In genomic region chr1:7962636-7963377, GRCh38 we compare ENCODE assay signal across 9 cellular contexts. TPM values are rescaled to one million over a fixed set of nuclear protein-coding genes. Genes with fewer than 3 reads are reported as not detected.
A peak's percentile ranks its signal among the peaks of the same experiment; 100 is the strongest.
DNase-seq lines count a peak whose midpoint lies in the region; ATAC-seq and TF ChIP-seq lines count a peak whose summit lies in the region.
"Had no signal": no experiment of that assay in that cellular context is flagged by ENCODE, and none has a peak within 500 bp of the region (broad histone marks: within the 10 kb centered on the region; RNA-seq: fewer than 3 reads in every experiment).

No MANE protein-coding gene starts in this region.

- H3K4me3 ChIP-seq in hepatocyte (peak overlapping the region; percentile 46), stomach (peak overlapping the region in 3 of 4 donors; percentile 74 to 87 (median 75))

- peak overlapping the region; percentile 88 for H3K27ac ChIP-seq in hepatocyte
- H3K27ac ChIP-seq in stomach, result peak overlapping the region in 4 of 5 donors; percentile 17 to 98 (median 94)

- CTCF ChIA-PET in activated CD4-positive, alpha-beta memory T cell treated with anti-CD3 and anti-CD28 coated beads for 36 hours (lab: Charles Lee), result interaction anchor here (0.5 to 1.8 kb wide), 4 partner anchors 12 to 204 kb away, joined by 3 to 7 read pairs (median 4); no protein-coding TSS in a partner anchor

- H3K27ac Mint-ChIP-seq in activated T-cell treated with anti-CD3 and anti-CD28 coated beads, Interleukin-2, amount 50 U/mL, for 24 hours, result peak overlapping the region; percentile 99
- H3K27ac Mint-ChIP-seq in activated CD4-positive, alpha-beta memory T cell treated with anti-CD3 and anti-CD28 coated beads for 36 hours, result peak overlapping the region; percentile 94

- H2AFZ ChIP-seq in hepatocyte, result no peak overlapping the region

- peaks cover 72% of the 10 kb centered on the region for H3K36me3 Mint-ChIP-seq in activated T-cell treated with anti-CD3 and anti-CD28 coated beads, Interleukin-2, amount 50 U/mL, for 24 hours (ENCODE audit: low read depth)
- H3K36me3 Mint-ChIP-seq in activated CD4-positive, alpha-beta memory T cell treated with anti-CD3 and anti-CD28 coated beads for 36 hours, result peaks cover 50% of the 10 kb centered on the region

- no peak for DNase-seq in activated T-cell treated with anti-CD3 and anti-CD28 coated beads, Interleukin-2, amount 50 U/mL, for 24 hours
- DNase-seq in activated T-cell treated with anti-CD3 and anti-CD28 coated beads, Interleukin-2, amount 50 U/mL, for 48 hours, result no peak
- DNase-seq in activated CD4-positive, alpha-beta memory T cell treated with anti-CD3 and anti-CD28 coated beads for 36 hours, result no peak
- no peak for DNase-seq in hepatocyte (ENCODE audit: low spot score)
- no peak for DNase-seq in stomach
- DNase-seq in anterior cingulate cortex (lab: John Stamatoyannopoulos, UW), result no peak
- DNase-seq: erythroblast had no signal

- TF ChIP-seq CTCF in hepatocyte (IDR thresholded peaks at IDR 0.05; ENCODE audit: poor library complexity) (no peak), stomach (IDR thresholded peaks at IDR 0.05) (no peak)

- ATAC-seq in HG03175 (IDR thresholded peaks at IDR 0.05; ENCODE audit: unreplicated experiment), result no peak
- ATAC-seq in HG02981 (IDR thresholded peaks at IDR 0.05; ENCODE audit: unreplicated experiment), result no peak

- 91% methylated on average over 11 of the region's 11 CpGs for WGBS in hepatocyte (ENCODE audit: low lambda C conversion rate, missing lambda C conversion rate)
- 78 to 86% (median 83%) methylated on average over 11 of the region's 11 CpGs for WGBS in stomach, 5 donors

- peaks cover 60% of the 10 kb centered on the region for H3K79me2 ChIP-seq in hepatocyte

- H3K27me3 ChIP-seq in hepatocyte (no peaks in the 10 kb centered on the region), stomach (no peaks in the 10 kb centered on the region)

- no peaks in the 10 kb centered on the region for H3K36me3 ChIP-seq in hepatocyte (replicated peaks; ENCODE audit: insufficient read depth, low read depth)
- peaks cover 25 to 50% (median 48%) of the 10 kb centered on the region in 4 donors for H3K36me3 ChIP-seq in stomach

- H3K4me3 Mint-ChIP-seq in activated T-cell treated with anti-CD3 and anti-CD28 coated beads, Interleukin-2, amount 50 U/mL, for 24 hours, result peak overlapping the region; percentile 99
- peak overlapping the region; percentile 93 for H3K4me3 Mint-ChIP-seq in activated CD4-positive, alpha-beta memory T cell treated with anti-CD3 and anti-CD28 coated beads for 36 hours

- H3K9me3 ChIP-seq in hepatocyte (ENCODE audit: low read depth) (no peaks in the 10 kb centered on the region), stomach (no peaks in the 10 kb centered on the region)

- no peaks in the 10 kb centered on the region for H3K27me3 Mint-ChIP-seq in activated T-cell treated with anti-CD3 and anti-CD28 coated beads, Interleukin-2, amount 50 U/mL, for 24 hours
- no peaks in the 10 kb centered on the region for H3K27me3 Mint-ChIP-seq in activated CD4-positive, alpha-beta memory T cell treated with anti-CD3 and anti-CD28 coated beads for 36 hours

- H3K9me2 ChIP-seq in hepatocyte (replicated peaks; ENCODE audit: insufficient read depth), result no peaks in the 10 kb centered on the region

- POLR2A ChIA-PET in activated CD4-positive, alpha-beta memory T cell treated with anti-CD3 and anti-CD28 coated beads for 36 hours (lab: Charles Lee), result interaction anchor here (0.6 to 3.6 kb wide), 6 partner anchors 7 to 155 kb away, joined by 3 to 30 read pairs (median 6); partner anchors contain the start of gene TNFRSF9

- no peak for TF ChIP-seq EP300 in stomach (IDR thresholded peaks at IDR 0.05)

- peaks cover 66% of the 10 kb centered on the region for H3K4me1 Mint-ChIP-seq in activated T-cell treated with anti-CD3 and anti-CD28 coated beads, Interleukin-2, amount 50 U/mL, for 24 hours (ENCODE audit: low read depth)
- peaks cover 60% of the 10 kb centered on the region for H3K4me1 Mint-ChIP-seq in activated CD4-positive, alpha-beta memory T cell treated with anti-CD3 and anti-CD28 coated beads for 36 hours (ENCODE audit: low read depth)

- no peaks in the 10 kb centered on the region for H3K9me3 Mint-ChIP-seq in activated T-cell treated with anti-CD3 and anti-CD28 coated beads, Interleukin-2, amount 50 U/mL, for 24 hours
- H3K9me3 Mint-ChIP-seq in activated CD4-positive, alpha-beta memory T cell treated with anti-CD3 and anti-CD28 coated beads for 36 hours, result no peaks in the 10 kb centered on the region

- no peak for TF ChIP-seq POLR2A in stomach (IDR thresholded peaks at IDR 0.05)

- H3K4me2 ChIP-seq in hepatocyte, result peak overlapping the region; percentile 79

- H3K4me1 ChIP-seq in hepatocyte (ENCODE audit: insufficient read depth) (peaks cover 7% of the 10 kb centered on the region), stomach (peaks cover 22 to 69% (median 45%) of the 10 kb centered on the region in 4 donors)

- intact Hi-C loops in activated CD4-positive, alpha-beta memory T cell treated with anti-CD3 and anti-CD28 coated beads for 36 hours (cut with micrococcal nuclease), result loop anchor here (5.0 kb wide), 1 partner anchor 914 kb away; the partner anchor contains the start of gene ENO1
- intact Hi-C loops in stomach (cut with DNase I; ENCODE audit: low total_unique reads), result no loop called here

- H4K20me1 ChIP-seq in hepatocyte (ENCODE audit: insufficient read depth, poor library complexity, severe bottlenecking), result peaks cover 4% of the 10 kb centered on the region

RNA-seq across cellular contexts. Expression of gene PARK7, which starts 1.3 kb away (rescaled TPM):
- 100 to 1,000 TPM; 429 to 457 TPM for total RNA-seq in activated CD4-positive, alpha-beta memory T cell treated with anti-CD3 and anti-CD28 coated beads for 36 hours
- total RNA-seq in hepatocyte (166 and 182 TPM in 2 replicates), stomach (100 to 1,000 TPM in 2 of 5 donors, 10 to 100 TPM in 3; 41.4 to 149 (median 98.1) TPM)
- polyA plus RNA-seq in hepatocyte (395 and 409 TPM in 2 replicates), stomach (100 to 1,000 TPM; 281 to 350 (median 311) TPM)

RNA-seq across cellular contexts. Expression of gene TNFRSF9, which starts 22.2 kb away (rescaled TPM):
- total RNA-seq in activated CD4-positive, alpha-beta memory T cell treated with anti-CD3 and anti-CD28 coated beads for 36 hours, result 10 to 100 TPM; 59.9 to 64.0 TPM
- total RNA-seq in hepatocyte (0.20 and 1.2 TPM in 2 replicates), stomach (under 1 TPM in 2 of 5 donors, not detected in 3; 0.37 to 0.58 TPM)
- polyA plus RNA-seq in hepatocyte (0.08 and 0.40 TPM in 2 replicates), stomach (under 1 TPM; 0.06 to 0.46 (median 0.08) TPM)

Comparison
In these comparisons a context has a peak if more than half of its experiments do, and no peak if none do; other contexts are left out.
1. RNA of gene TNFRSF9, which starts 22.2 kb away (total RNA-seq): 59.9 to 64.0 TPM in activated CD4-positive, alpha-beta memory T cell treated with anti-CD3 and anti-CD28 coated beads for 36 hours; 0.20 to 1.2 TPM in hepatocyte and 0.37 to 0.58 TPM in stomach; every median in the first group is over 10 times any median in the second.